In the genomic region with DNA sequence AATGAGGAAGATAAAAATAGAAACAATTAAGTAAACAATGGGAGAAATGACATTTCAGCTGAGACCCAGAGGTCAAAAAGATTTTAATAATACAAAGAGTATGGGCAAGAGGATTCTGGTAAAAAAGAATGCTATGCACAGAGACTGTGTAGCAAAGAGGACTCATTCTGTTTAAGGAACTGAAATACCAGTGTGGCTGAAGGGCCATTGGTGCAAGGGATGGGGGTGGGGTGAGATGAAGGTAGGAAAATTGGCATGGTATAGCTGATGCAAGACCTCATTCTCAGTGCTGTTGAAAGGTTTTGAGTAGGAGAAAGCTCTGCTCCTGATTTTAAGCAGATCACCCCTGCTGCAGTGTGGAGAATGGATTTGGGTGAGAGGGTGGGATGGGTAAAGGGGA, we compare ENCODE assay signal across 10 cellular contexts. TPM values are rescaled to one million over a fixed set of nuclear protein-coding genes. Genes with fewer than 3 reads are reported as not detected.
DNase-seq lines count a peak whose midpoint lies in the region; ATAC-seq and TF ChIP-seq lines count a peak whose summit lies in the region.
"Had no signal": no experiment of that assay in that cellular context is flagged by ENCODE, and none has a peak within 500 bp of the region (broad histone marks: within the 10 kb centered on the region; RNA-seq: fewer than 3 reads in every experiment).

No MANE protein-coding gene starts in this region.

- H3K36me3 Mint-ChIP-seq in glutamatergic neuron (ENCODE audit: unreplicated experiment): peaks cover 17% of the 10 kb centered on the region

- no peak overlapping the region for H3K9ac ChIP-seq in neuronal stem cell (ENCODE audit: low read depth, low read length, poor library complexity)

- H3K4me1 ChIP-seq in neuronal stem cell (ENCODE audit: control insufficient read depth in 2 of 2, insufficient read depth in 1 of 2, low read depth in 1 of 2, low read length in 2 of 2): peaks cover 0 to 4% of the 10 kb centered on the region in 2 donors

- H4K8ac ChIP-seq in neuronal stem cell (ENCODE audit: low read depth, low read length): no peak overlapping the region

- H3K4me3 ChIP-seq in neuronal stem cell (ENCODE audit: low read length in 2 of 2): no peak overlapping the region

- no peak overlapping the region for H2AK5ac ChIP-seq in neuronal stem cell (ENCODE audit: low read depth, low read length)

- no peaks in the 10 kb centered on the region for H3K36me3 ChIP-seq in neuronal stem cell (replicated peaks in 1 of 2; ENCODE audit: control insufficient read depth in 2 of 2, insufficient read depth in 2 of 2, low read length in 2 of 2)

- H3K27me3 Mint-ChIP-seq in glutamatergic neuron (ENCODE audit: unreplicated experiment): no peaks in the 10 kb centered on the region

- H2BK15ac ChIP-seq in neuronal stem cell (ENCODE audit: low read length): no peak overlapping the region

- H3K79me1 ChIP-seq in neuronal stem cell (ENCODE audit: low read depth, low read length): peaks cover 2% of the 10 kb centered on the region

- no peak overlapping the region for H3K18ac ChIP-seq in neuronal stem cell (ENCODE audit: low read length)

- H3K14ac ChIP-seq in neuronal stem cell (ENCODE audit: low read length): no peak overlapping the region

- H3K23ac ChIP-seq in neuronal stem cell (ENCODE audit: low read depth, low read length, poor library complexity): no peak overlapping the region

- no peak overlapping the region for H4K91ac ChIP-seq in neuronal stem cell (ENCODE audit: low read depth, low read length, poor library complexity)

- H3K27me3 ChIP-seq in neuronal stem cell (ENCODE audit: control insufficient read depth in 3 of 3, insufficient read depth in 3 of 3, low read depth in 1 of 3, low read length in 3 of 3): no peaks in the 10 kb centered on the region

- H2BK120ac ChIP-seq in neuronal stem cell (ENCODE audit: low read depth, low read length): no peak overlapping the region

- no peak overlapping the region for H3K27ac ChIP-seq in neuronal stem cell (replicated peaks; ENCODE audit: low read length)

- ATAC-seq in GM18868 (IDR thresholded peaks at IDR 0.05; ENCODE audit: unreplicated experiment) (peak; percentile 99), GM21576 (IDR thresholded peaks at IDR 0.05; ENCODE audit: unreplicated experiment) (peak; percentile 95), HG03378 (IDR thresholded peaks at IDR 0.05; ENCODE audit: unreplicated experiment) (peak; percentile 96), esophagus mucosa (peak; percentile 56)

- H3K9me3 ChIP-seq in neuronal stem cell (replicated peaks in 1 of 2; ENCODE audit: control insufficient read depth in 2 of 2, insufficient read depth in 1 of 2, low read depth in 1 of 2, low read length in 2 of 2): peaks cover 1 to 22% of the 10 kb centered on the region in 2 donors

- H2AFZ ChIP-seq in neuronal stem cell (ENCODE audit: low read length): no peak overlapping the region

- H3K9me3 Mint-ChIP-seq in glutamatergic neuron (ENCODE audit: unreplicated experiment): no peaks in the 10 kb centered on the region

- H2BK5ac ChIP-seq in neuronal stem cell (ENCODE audit: low read length): no peak overlapping the region

- H3K27ac Mint-ChIP-seq in glutamatergic neuron (ENCODE audit: unreplicated experiment): no peak overlapping the region

- H3K4me2 ChIP-seq in neuronal stem cell (ENCODE audit: insufficient read depth, low read length, poor library complexity, severe bottlenecking): no peak overlapping the region

- no peak overlapping the region for H2BK12ac ChIP-seq in neuronal stem cell (ENCODE audit: low read length)

- DNase-seq in neuronal stem cell (ENCODE audit: low spot score) (no peak), C1 segment of cervical spinal cord (lab: John Stamatoyannopoulos, UW) (no peak), glutamatergic neuron (no peak), cerebellar nuclear complex (lab: John Stamatoyannopoulos, UW) (no peak)
- DNase-seq: stimulated activated CD4-positive, alpha-beta T cell treated with anti-CD3 and anti-CD28 coated beads, Interleukin-4, amount 100 ng/mL, for 4 hours; T-helper 9 cell had no signal

- no peak overlapping the region for H3K4ac ChIP-seq in neuronal stem cell (ENCODE audit: low read length)

- no peak overlapping the region for H3K4me3 Mint-ChIP-seq in glutamatergic neuron (ENCODE audit: unreplicated experiment)

- TF ChIP-seq CTCF in glutamatergic neuron (IDR thresholded peaks at IDR 0.05; ENCODE audit: partially characterized antibody, unreplicated experiment): no peak

- no peaks in the 10 kb centered on the region for H3K4me1 Mint-ChIP-seq in glutamatergic neuron (ENCODE audit: low read depth, unreplicated experiment)

RNA-seq across cellular contexts. Expression of a gene that starts 10.8 kb away (rescaled TPM):
- total RNA-seq in esophagus mucosa (101 TPM), glutamatergic neuron (ENCODE audit: unreplicated experiment) (65.3 TPM)
- polyA plus RNA-seq in neuronal stem cell (2013, experiment 1 of 2): 49.4 TPM
- polyA plus RNA-seq in neuronal stem cell (2013, experiment 2 of 2): 51.2 TPM
